ENCODE assay signal across 1 cellular context in the genomic region with DNA sequence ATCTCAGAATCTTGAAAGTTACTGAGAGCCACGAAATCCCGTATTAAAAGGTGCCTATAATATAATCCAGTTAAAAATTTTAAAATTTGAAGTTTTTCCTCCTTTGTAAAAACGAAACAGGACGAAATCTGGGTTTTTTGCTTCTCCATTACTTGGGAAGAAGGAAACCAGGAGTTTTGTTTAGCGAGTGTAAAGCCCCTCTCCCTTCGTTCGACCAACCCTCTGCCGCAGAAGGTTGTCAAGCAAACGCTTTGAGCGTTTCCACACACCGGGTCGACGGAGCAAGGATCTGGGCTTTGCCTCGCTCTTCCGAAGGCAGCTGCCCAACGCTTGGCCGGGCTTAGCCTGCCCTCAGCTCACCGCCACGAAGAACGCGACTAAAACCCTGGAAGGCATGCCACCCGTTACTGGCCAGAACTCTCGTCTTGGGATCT.
TF ChIP-seq lines count a peak whose summit lies in the region.

No MANE protein-coding gene starts in this region.

TF ChIP-seq in IMR-90, 13 proteins besides CTCF, POLR2A, EP300 and RAD21:
- no peak for TF ChIP-seq RFX5 (IDR thresholded peaks at IDR 0.05; ENCODE audit: low read depth, low read length)
- TF ChIP-seq FOS (IDR thresholded peaks at IDR 0.05; ENCODE audit: low read depth, low read length): no peak
- TF ChIP-seq MXI1 (IDR thresholded peaks at IDR 0.05; ENCODE audit: borderline replicate concordance, low read depth, low read length): no peak
- TF ChIP-seq SMC3 (IDR thresholded peaks at IDR 0.05; ENCODE audit: low read depth, low read length): no peak
- TF ChIP-seq BHLHE40 (IDR thresholded peaks at IDR 0.05; ENCODE audit: low read depth, low read length): no peak
- no peak for TF ChIP-seq CHD1 (IDR thresholded peaks at IDR 0.05; ENCODE audit: low read depth, low read length)
- TF ChIP-seq, protein P1, sequence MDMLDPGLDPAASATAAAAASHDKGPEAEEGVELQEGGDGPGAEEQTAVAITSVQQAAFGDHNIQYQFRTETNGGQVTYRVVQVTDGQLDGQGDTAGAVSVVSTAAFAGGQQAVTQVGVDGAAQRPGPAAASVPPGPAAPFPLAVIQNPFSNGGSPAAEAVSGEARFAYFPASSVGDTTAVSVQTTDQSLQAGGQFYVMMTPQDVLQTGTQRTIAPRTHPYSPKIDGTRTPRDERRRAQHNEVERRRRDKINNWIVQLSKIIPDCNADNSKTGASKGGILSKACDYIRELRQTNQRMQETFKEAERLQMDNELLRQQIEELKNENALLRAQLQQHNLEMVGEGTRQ (IDR thresholded peaks at IDR 0.05; ENCODE audit: low read depth, low read length): no peak
- no peak for TF ChIP-seq MAZ (IDR thresholded peaks at IDR 0.05; ENCODE audit: borderline replicate concordance, low read depth, low read length)
- no peak for TF ChIP-seq CEBPB (IDR thresholded peaks at IDR 0.05; ENCODE audit: low read depth, low read length)
- no peak for TF ChIP-seq RCOR1 (IDR thresholded peaks at IDR 0.05; ENCODE audit: insufficient replicate concordance, low read length)
- TF ChIP-seq, protein P2, sequence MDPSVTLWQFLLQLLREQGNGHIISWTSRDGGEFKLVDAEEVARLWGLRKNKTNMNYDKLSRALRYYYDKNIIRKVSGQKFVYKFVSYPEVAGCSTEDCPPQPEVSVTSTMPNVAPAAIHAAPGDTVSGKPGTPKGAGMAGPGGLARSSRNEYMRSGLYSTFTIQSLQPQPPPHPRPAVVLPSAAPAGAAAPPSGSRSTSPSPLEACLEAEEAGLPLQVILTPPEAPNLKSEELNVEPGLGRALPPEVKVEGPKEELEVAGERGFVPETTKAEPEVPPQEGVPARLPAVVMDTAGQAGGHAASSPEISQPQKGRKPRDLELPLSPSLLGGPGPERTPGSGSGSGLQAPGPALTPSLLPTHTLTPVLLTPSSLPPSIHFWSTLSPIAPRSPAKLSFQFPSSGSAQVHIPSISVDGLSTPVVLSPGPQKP (IDR thresholded peaks at IDR 0.05; ENCODE audit: borderline replicate concordance, low read depth, low read length): no peak
- TF ChIP-seq MAFK (IDR thresholded peaks at IDR 0.05; ENCODE audit: low read depth, low read length): no peak
- TF ChIP-seq NFE2L2 (IDR thresholded peaks at IDR 0.05; ENCODE audit: low read depth, low read length): no peak
